8 cellular contexts compared by ENCODE assay signal in genomic region chr12:89709157-89709993, GRCh38. TPM values are rescaled to one million over a fixed set of nuclear protein-coding genes. Genes with fewer than 3 reads are reported as not detected.
DNase-seq lines count a peak whose midpoint lies in the region; ATAC-seq, FAIRE-seq and TF ChIP-seq lines count a peak whose summit lies in the region.

No MANE protein-coding gene starts in this region.

- no peaks in the 10 kb centered on the region for H3F3A ChIP-seq in OCI-LY1 (ENCODE audit: insufficient read depth, low read length)

- no peaks in the 10 kb centered on the region for H3K27me3 ChIP-seq in OCI-LY1 (ENCODE audit: insufficient read depth, low read length)
- peaks cover 0 to 16% of the 10 kb centered on the region in 2 experiments for H3K27me3 ChIP-seq in endothelial cell of umbilical vein (ENCODE audit: control insufficient read depth in 2 of 2, insufficient read depth in 2 of 2, low read length in 2 of 2)

- no peaks in the 10 kb centered on the region for H3K9me2 ChIP-seq in OCI-LY1 (ENCODE audit: low read depth, low read length)

- H3K9me1 ChIP-seq in endothelial cell of umbilical vein (replicated peaks; ENCODE audit: control insufficient read depth, extremely low read depth, insufficient read depth, low read length), result no peaks in the 10 kb centered on the region

- H3K79me2 ChIP-seq in OCI-LY1 (ENCODE audit: insufficient read depth, low read length), result peaks cover 53% of the 10 kb centered on the region
- peaks cover 18% of the 10 kb centered on the region for H3K79me2 ChIP-seq in endothelial cell of umbilical vein (ENCODE audit: control insufficient read depth, insufficient read depth, low read length)

- peaks cover 9% of the 10 kb centered on the region for H3K36me3 ChIP-seq in OCI-LY1 (ENCODE audit: insufficient read depth, low read length)
- H3K36me3 ChIP-seq in endothelial cell of umbilical vein (ENCODE audit: control insufficient read depth in 2 of 2, extremely low read depth in 1 of 2, insufficient read depth in 2 of 2, low read length in 2 of 2), result no peaks in the 10 kb centered on the region

- H3K9ac ChIP-seq in OCI-LY1 (ENCODE audit: low read length) (peak overlapping the region; percentile 97), endothelial cell of umbilical vein (replicated peaks; ENCODE audit: extremely low read depth, insufficient read depth, low read length) (peak overlapping the region; percentile 91)

- intact Hi-C loops in endothelial cell of umbilical vein (cut with micrococcal nuclease), result loop anchor here (1.0 to 5.0 kb wide), 13 partner anchors 116 to 1231 kb away; no protein-coding TSS in a partner anchor

- DNase-seq in DMS 273 (lab: John Stamatoyannopoulos, UW; ENCODE audit: unreplicated experiment) (peak; percentile 99), HuH-7 (ENCODE audit: low spot score) (peak; percentile 94), activated T-cell treated with anti-CD3 and anti-CD28 coated beads for 1 hour (ENCODE audit: low read depth) (peak; percentile 98), endothelial cell of umbilical vein (ENCODE audit: low read depth, low spot score) (peak; percentile 99), midbrain (lab: John Stamatoyannopoulos, UW) (peak; percentile 99)
- peak; percentile 97 for DNase-seq in stimulated activated CD8-positive, alpha-beta memory T cell treated with anti-CD3 and anti-CD28 coated beads, Interleukin-15, amount 100 ng/mL, for 48 hours (ENCODE audit: low read depth in 2 of 2)

- H2AFZ ChIP-seq in OCI-LY1 (ENCODE audit: low read length), result no peak overlapping the region
- peak overlapping the region; percentile 82 for H2AFZ ChIP-seq in endothelial cell of umbilical vein (ENCODE audit: low read depth, low read length)

- no peak for TF ChIP-seq POLR2A in endothelial cell of umbilical vein (IDR thresholded peaks at IDR 0.05; ENCODE audit: low read depth, low read length)

- peak overlapping the region; percentile 73 for H3K4me2 ChIP-seq in OCI-LY1 (ENCODE audit: low read length)
- peak overlapping the region; percentile 94 for H3K4me2 ChIP-seq in endothelial cell of umbilical vein (ENCODE audit: insufficient read depth, low read length)

- H3K27ac ChIP-seq in OCI-LY1 (ENCODE audit: low read depth, low read length, poor library complexity, severe bottlenecking) (peak overlapping the region; percentile 84), endothelial cell of umbilical vein (ENCODE audit: insufficient read depth, low read depth, low read length) (peak overlapping the region; percentile 67)

- CTCF ChIA-PET in endothelial cell of umbilical vein (lab: Charles Lee), result interaction anchor here (0.8 to 3.5 kb wide), 10 partner anchors 13 to 1235 kb away, joined by 3 to 14 read pairs (median 4); no protein-coding TSS in a partner anchor

- POLR2A ChIA-PET in endothelial cell of umbilical vein (lab: Charles Lee), result interaction anchor here (1.3 to 1.4 kb wide), 2 partner anchors 13 to 240 kb away, joined by 3 to 7 read pairs; no protein-coding TSS in a partner anchor

- H3K9me3 ChIP-seq in OCI-LY1 (ENCODE audit: low read length) (peaks cover 3% of the 10 kb centered on the region; the same call in 1 of the 2 replicates), endothelial cell of umbilical vein (replicated peaks; ENCODE audit: control insufficient read depth, insufficient read depth, low read length) (no peaks in the 10 kb centered on the region)

- TF ChIP-seq CTCF in OCI-LY1 (IDR thresholded peaks at IDR 0.05; ENCODE audit: low read length) (no peak), endothelial cell of umbilical vein (IDR thresholded peaks at IDR 0.05; ENCODE audit: extremely low read depth in 1 of 2, insufficient read depth in 1 of 2, low read depth in 1 of 2, low read length in 2 of 2) (peak in 1 of 2 donors; percentile 16)

- H3K4me3 ChIP-seq in OCI-LY1 (ENCODE audit: low read depth, low read length, poor library complexity, severe bottlenecking), result peak overlapping the region; percentile 92
- peak overlapping the region; percentile 48 to 75 (median 73) for H3K4me3 ChIP-seq in endothelial cell of umbilical vein (replicated peaks in 1 of 3; ENCODE audit: insufficient read depth in 1 of 3, low read depth in 1 of 3, low read length in 3 of 3)

- no peaks in the 10 kb centered on the region for H4K20me1 ChIP-seq in OCI-LY1 (ENCODE audit: insufficient read depth, low read length)
- peaks cover 2% of the 10 kb centered on the region for H4K20me1 ChIP-seq in endothelial cell of umbilical vein (replicated peaks; ENCODE audit: control insufficient read depth, extremely low read depth, insufficient read depth, low read length)

- dilution Hi-C loops in endothelial cell of umbilical vein (cut with MboI; ENCODE audit: extremely low pct_ligation_motif_present, low sequenced_read_pairs), result no loop called here

- peak; percentile 87 for FAIRE-seq in endothelial cell of umbilical vein (lab: Jason Lieb, UNC)

- no TSS peak for BruUV-seq in endothelial cell of umbilical vein (replicated peaks; lab: Mats Ljungman, UMichigan)

- peaks cover 34% of the 10 kb centered on the region for H3K4me1 ChIP-seq in OCI-LY1 (ENCODE audit: insufficient read depth, low read length, severe bottlenecking)
- peaks cover 12% of the 10 kb centered on the region for H3K4me1 ChIP-seq in endothelial cell of umbilical vein (ENCODE audit: control insufficient read depth, extremely low read depth, insufficient read depth, low read length)

- peak; percentile 57 for ATAC-seq in GM21526 (IDR thresholded peaks at IDR 0.05; ENCODE audit: low FRiP score, unreplicated experiment)

TF ChIP-seq in endothelial cell of umbilical vein, 7 proteins besides CTCF, POLR2A, EP300 and RAD21:
- TF ChIP-seq JUN (IDR thresholded peaks at IDR 0.05; ENCODE audit: borderline replicate concordance, insufficient read depth, insufficient read length, low read depth) (no peak), GATA2 (IDR thresholded peaks at IDR 0.05; ENCODE audit: insufficient read depth, insufficient read length, low read depth, low read length) (no peak), FOS (IDR thresholded peaks at IDR 0.05; ENCODE audit: borderline replicate concordance, insufficient read depth, low read length) (no peak), MYC (IDR thresholded peaks at IDR 0.05; ENCODE audit: low read depth, low read length) (no peak), EZH2 (IDR thresholded peaks at IDR 0.05; ENCODE audit: borderline replicate concordance, low read depth, low read length, severe bottlenecking) (no peak), POLR2AphosphoS5 (IDR thresholded peaks at IDR 0.05; ENCODE audit: insufficient read depth, low read depth, low read length) (peak; percentile 70)
- TF ChIP-seq, protein P1, sequence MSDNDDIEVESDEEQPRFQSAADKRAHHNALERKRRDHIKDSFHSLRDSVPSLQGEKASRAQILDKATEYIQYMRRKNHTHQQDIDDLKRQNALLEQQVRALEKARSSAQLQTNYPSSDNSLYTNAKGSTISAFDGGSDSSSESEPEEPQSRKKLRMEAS (IDR thresholded peaks at IDR 0.05; ENCODE audit: insufficient read depth, insufficient read length), result peak; percentile 50

RNA-seq across cellular contexts. Expression of gene ATP2B1, which starts 0.7 kb away (rescaled TPM):
- total RNA-seq in endothelial cell of umbilical vein, result 28.0 and 38.0 TPM in 2 replicates
- 4.2 and 6.4 TPM in 2 replicates for polyA plus RNA-seq in endothelial cell of umbilical vein
- 9.1 and 10.9 TPM in 2 replicates for polyA plus RNA-seq in endothelial cell of umbilical vein (2011; cell fraction: cytosol; rRNA removed)
- 31.8 and 32.5 TPM in 2 replicates for polyA plus RNA-seq in endothelial cell of umbilical vein (2011; cell fraction: nucleus; rRNA removed)
- polyA plus RNA-seq in endothelial cell of umbilical vein (2012), result 9.8 and 13.9 TPM in 2 replicates
- polyA minus RNA-seq in endothelial cell of umbilical vein, result 25.8 and 32.6 TPM in 2 replicates
- polyA minus RNA-seq in endothelial cell of umbilical vein (2011; cell fraction: cytosol; rRNA and poly(A)+ RNA removed), result 32.1 TPM
- polyA minus RNA-seq in endothelial cell of umbilical vein (2011; cell fraction: nucleus; rRNA and poly(A)+ RNA removed), result 66.1 and 75.9 TPM in 2 replicates

Comparison
In these comparisons a context has a peak if more than half of its experiments do, and no peak if none do; other contexts are left out.
1. Peak in every context shown above with its lines: DNase-seq, ATAC-seq, H3K4me3 ChIP-seq and H3K27ac ChIP-seq.